7 cellular contexts compared by ENCODE assay signal in genomic region chr6:17995414-17995813, GRCh38.
"Had no signal": no experiment of that assay in that cellular context is flagged by ENCODE, and none has a peak within 500 bp of the region (broad histone marks: within the 10 kb centered on the region; RNA-seq: fewer than 3 reads in every experiment).

No MANE protein-coding gene starts in this region.

- H3K36me3 ChIP-seq: HAP-1 had no signal

- H3K4me1 ChIP-seq: HAP-1 had no signal

- H3K9me3 ChIP-seq: HAP-1 had no signal

- ATAC-seq: HCT116, K562 had no signal

- DNase-seq: GM23248, Kasumi-1, KG1 had no signal

- H3K27ac ChIP-seq: GM23248, HL-60 had no signal

- H3K4me3 ChIP-seq: GM23248, HAP-1, K562 had no signal

- H2AFZ ChIP-seq: GM23248 had no signal
